In the genomic region with DNA sequence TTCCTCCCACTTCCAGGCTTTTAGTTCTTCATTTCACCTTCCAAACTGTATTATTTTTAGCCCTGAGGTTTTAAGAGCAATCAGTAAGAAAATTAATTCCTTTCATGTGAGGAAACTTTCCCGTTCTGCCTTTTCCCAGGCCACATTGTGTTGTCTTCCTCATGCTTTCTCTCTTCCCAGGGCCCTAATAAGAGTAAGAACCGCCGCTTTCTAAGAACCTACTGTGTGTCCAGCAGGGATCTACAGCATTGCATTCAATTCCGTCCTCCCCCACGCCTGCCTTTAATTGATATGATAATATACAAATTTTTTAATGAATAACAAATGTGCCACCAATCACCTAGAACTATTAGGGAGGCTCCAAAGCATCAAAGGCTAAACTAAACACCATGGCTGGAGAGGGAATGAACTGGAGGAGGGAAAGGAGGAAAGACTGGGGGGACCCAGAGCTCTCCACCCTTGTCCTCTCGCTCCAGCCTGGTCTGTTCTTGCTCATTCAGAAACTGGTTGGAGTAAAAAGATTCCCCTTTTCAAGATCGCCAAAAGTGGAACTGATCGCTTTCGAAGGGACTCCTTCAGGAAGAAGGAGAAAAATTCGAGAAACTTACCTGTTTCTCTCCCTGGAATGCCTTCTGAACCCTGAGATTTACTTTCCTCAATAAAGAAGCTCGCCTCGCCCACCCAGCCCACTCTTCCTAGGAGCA, we compare ENCODE assay signal across 8 cellular contexts. TPM values are rescaled to one million over a fixed set of nuclear protein-coding genes. Genes with fewer than 3 reads are reported as not detected.
DNase-seq lines count a peak whose midpoint lies in the region; ATAC-seq, FAIRE-seq and TF ChIP-seq lines count a peak whose summit lies in the region.

No MANE protein-coding gene starts in this region.

- peak overlapping the region; percentile 85; the same call in 1 of the 2 replicates for H3K27ac Mint-ChIP-seq in GM23338
- H3K27ac Mint-ChIP-seq in activated CD4-positive, alpha-beta memory T cell treated with anti-CD3 and anti-CD28 coated beads, Interleukin-2, amount 10 ng/mL, durations not matched to agents 7 days and 5 days, result no peak overlapping the region

- H3K4me1 ChIP-seq in A549 (peaks cover 9% of the 10 kb centered on the region; the same call in 1 of the 3 replicates), GM23338 (ENCODE audit: insufficient read depth) (peaks cover 9% of the 10 kb centered on the region), iPS-15b (ENCODE audit: control insufficient read depth, insufficient read depth, low read length) (no peaks in the 10 kb centered on the region)

- H3K27me3 ChIP-seq in GM23338 (ENCODE audit: insufficient read depth), result no peaks in the 10 kb centered on the region
- peaks cover 10% of the 10 kb centered on the region for H3K27me3 ChIP-seq in iPS-15b (ENCODE audit: control insufficient read depth, insufficient read depth, low read length)

- peak overlapping the region; percentile 58 for H3K4me3 ChIP-seq in A549
- peak overlapping the region; percentile 82 for H3K4me3 ChIP-seq in GM23338
- H3K4me3 ChIP-seq in iPS-15b (ENCODE audit: low read depth, low read length), result peak overlapping the region; percentile 72

- peaks cover 3% of the 10 kb centered on the region; the same call in 2 of the 3 replicates for H3K36me3 Mint-ChIP-seq in GM23338 (ENCODE audit: low read depth)
- H3K36me3 Mint-ChIP-seq in activated CD4-positive, alpha-beta memory T cell treated with anti-CD3 and anti-CD28 coated beads, Interleukin-2, amount 10 ng/mL, durations not matched to agents 7 days and 5 days (ENCODE audit: low read depth), result peaks cover 3% of the 10 kb centered on the region

- DNase-seq in A549 (ENCODE audit: low read depth in 1 of 2, low spot score in 1 of 2) (no peak), GM23338 (ENCODE audit: low spot score) (peak; percentile 41)
- no peak for DNase-seq in activated CD4-positive, alpha-beta memory T cell treated with anti-CD3 and anti-CD28 coated beads, Interleukin-2, amount 10 ng/mL, durations not matched to agents 7 days and 5 days
- no peak for DNase-seq in effector CD4-positive, alpha-beta T cell

- H3K9me3 Mint-ChIP-seq in GM23338, result peaks cover 12% of the 10 kb centered on the region; the same call in 2 of the 3 replicates
- H3K9me3 Mint-ChIP-seq in activated CD4-positive, alpha-beta memory T cell treated with anti-CD3 and anti-CD28 coated beads, Interleukin-2, amount 10 ng/mL, durations not matched to agents 7 days and 5 days, result no peaks in the 10 kb centered on the region

- peak overlapping the region; percentile 88 for H3K4me3 Mint-ChIP-seq in GM23338
- H3K4me3 Mint-ChIP-seq in activated CD4-positive, alpha-beta memory T cell treated with anti-CD3 and anti-CD28 coated beads, Interleukin-2, amount 10 ng/mL, durations not matched to agents 7 days and 5 days, result peak overlapping the region; percentile 69

- H2AFZ ChIP-seq in GM23338, result peak overlapping the region; percentile 76

- no peaks in the 10 kb centered on the region for H3K9me3 ChIP-seq in A549
- no peaks in the 10 kb centered on the region for H3K9me3 ChIP-seq in iPS-15b (ENCODE audit: control insufficient read depth, insufficient read depth, low read length)

- H3K79me2 ChIP-seq in GM23338 (replicated peaks; ENCODE audit: insufficient read depth), result no peaks in the 10 kb centered on the region

- TF ChIP-seq POLR2A in A549 (IDR thresholded peaks at IDR 0.05; ENCODE audit: low read length), result no peak

- POLR2A ChIA-PET in A549 (lab: Yijun Ruan, JAX), result interaction anchor here (2.1 to 2.9 kb wide), 2 partner anchors 8 to 111 kb away, joined by 13 to 15 read pairs; a partner anchor contains a TSS
- POLR2A ChIA-PET in activated CD4-positive, alpha-beta memory T cell treated with anti-CD3 and anti-CD28 coated beads, Interleukin-2, amount 10 ng/mL, durations not matched to agents 7 days and 5 days (lab: Charles Lee), result interaction anchor here (0.8 to 3.5 kb wide), 5 partner anchors 8 to 111 kb away, joined by 3 to 27 read pairs (median 3); a partner anchor contains a TSS

- no peak for TF ChIP-seq RAD21 in A549 (conservative IDR thresholded peaks at IDR 0.05 in 1 of 2, IDR thresholded peaks at IDR 0.05 in 1 of 2)

- TF ChIP-seq CTCF in A549 (IDR thresholded peaks at IDR 0.05), result no peak
- no peak for TF ChIP-seq CTCF in GM23338 (conservative IDR thresholded peaks at IDR 0.05; ENCODE audit: low read depth in 2 of 2)

- FAIRE-seq in A549 (lab: Jason Lieb, UNC), result no peak

- 78% methylated on average over 12 of the region's 12 CpGs for WGBS in A549 (ENCODE audit: missing lambda C conversion rate)

- H3K4me1 Mint-ChIP-seq in GM23338, result peaks cover 11% of the 10 kb centered on the region; the same call in 2 of the 3 replicates
- H3K4me1 Mint-ChIP-seq in activated CD4-positive, alpha-beta memory T cell treated with anti-CD3 and anti-CD28 coated beads, Interleukin-2, amount 10 ng/mL, durations not matched to agents 7 days and 5 days, result peaks cover 54% of the 10 kb centered on the region

- H3K9me2 ChIP-seq in GM23338 (ENCODE audit: insufficient read depth), result no peaks in the 10 kb centered on the region

- H3K4me2 ChIP-seq in A549 (peak overlapping the region; percentile 59), GM23338 (peak overlapping the region; percentile 84)

- ATAC-seq in A549 (no peak), GM23338 (no peak), HG03280 (IDR thresholded peaks at IDR 0.05; ENCODE audit: unreplicated experiment) (no peak), GM21737 (IDR thresholded peaks at IDR 0.05; ENCODE audit: unreplicated experiment) (no peak), HG03432 (IDR thresholded peaks at IDR 0.05; ENCODE audit: unreplicated experiment) (no peak)

- H3K9ac ChIP-seq in iPS-15b (ENCODE audit: low read depth, low read length), result peak overlapping the region; percentile 41

- peaks cover 7% of the 10 kb centered on the region; the same call in 1 of the 2 replicates for H3F3A ChIP-seq in GM23338 (replicated peaks; ENCODE audit: low read depth)

- peak overlapping the region; percentile 75 to 83 for H3K27ac ChIP-seq in A549
- H3K27ac ChIP-seq in GM23338 (ENCODE audit: low read depth), result no peak overlapping the region

- H3K27me3 Mint-ChIP-seq in GM23338 (ENCODE audit: insufficient read depth, low read depth, poor library complexity), result peaks cover 49% of the 10 kb centered on the region
- H3K27me3 Mint-ChIP-seq in activated CD4-positive, alpha-beta memory T cell treated with anti-CD3 and anti-CD28 coated beads, Interleukin-2, amount 10 ng/mL, durations not matched to agents 7 days and 5 days, result peaks cover 12% of the 10 kb centered on the region

- CTCF ChIA-PET in A549 (lab: Yijun Ruan, JAX), result interaction anchor here (0.6 to 4.0 kb wide), 5 partner anchors 13 to 1817 kb away, joined by 3 to 22 read pairs (median 3); no protein-coding TSS in a partner anchor
- CTCF ChIA-PET in activated CD4-positive, alpha-beta memory T cell treated with anti-CD3 and anti-CD28 coated beads, Interleukin-2, amount 10 ng/mL, durations not matched to agents 7 days and 5 days (lab: Charles Lee), result interaction anchor here (0.6 to 0.7 kb wide), 2 partner anchors 25 to 111 kb away, joined by 3 read pairs; a partner anchor contains a TSS

- no peak for TF ChIP-seq EP300 in A549 (IDR thresholded peaks at IDR 0.05)

- H3K36me3 ChIP-seq in GM23338 (ENCODE audit: insufficient read depth) (no peaks in the 10 kb centered on the region), iPS-15b (ENCODE audit: control insufficient read depth, insufficient read depth, low read length) (no peaks in the 10 kb centered on the region)

- no peaks in the 10 kb centered on the region for H4K20me1 ChIP-seq in GM23338 (replicated peaks; ENCODE audit: insufficient read depth)

TF ChIP-seq in A549, 52 proteins besides CTCF, POLR2A, EP300 and RAD21 (continues in another document):
- TF ChIP-seq, protein P1, sequence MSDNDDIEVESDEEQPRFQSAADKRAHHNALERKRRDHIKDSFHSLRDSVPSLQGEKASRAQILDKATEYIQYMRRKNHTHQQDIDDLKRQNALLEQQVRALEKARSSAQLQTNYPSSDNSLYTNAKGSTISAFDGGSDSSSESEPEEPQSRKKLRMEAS (IDR thresholded peaks at IDR 0.05), result no peak

TF ChIP-seq in GM23338, 12 proteins besides CTCF, POLR2A, EP300 and RAD21 (continues in another document):
- no peak for TF ChIP-seq POLR2AphosphoS5 (IDR thresholded peaks at IDR 0.05; ENCODE audit: low read depth)
- TF ChIP-seq CREB1 (CRISPR knock-in tag; IDR thresholded peaks at IDR 0.05; ENCODE audit: low read depth), result no peak
- no peak for TF ChIP-seq NANOG (IDR thresholded peaks at IDR 0.05; ENCODE audit: borderline replicate concordance)
- no peak for TF ChIP-seq ZNF114 (CRISPR knock-in tag; IDR thresholded peaks at IDR 0.05)

RNA-seq across cellular contexts. Expression of a gene that starts 46.8 kb away (rescaled TPM):
- polyA plus RNA-seq in A549 (2011; rRNA removed) (not detected in 2 replicates), A549 (2017; fragmentation: RNase III; extraction: RNeasy Plus Mini Kit Qiagen cat#74134 plus additional on column Dnase treatment) (not detected in 3 replicates), GM23338 (2016; fragmentation: Nextera tagmentation; extraction: Ambion mirVana) (not detected in 2 replicates)
- polyA plus RNA-seq in A549 (2012; cell fraction: cytosol; rRNA removed), result not detected in 2 replicates
- not detected in 2 replicates for polyA plus RNA-seq in A549 (2012; cell fraction: nucleus; rRNA removed)
- polyA minus RNA-seq in A549 (2011; rRNA and poly(A)+ RNA removed), result not detected in 2 replicates
- not detected in 2 replicates for total RNA-seq in GM23338 (2014; rRNA removed; shearing (Covaris generic))
- total RNA-seq in activated CD4-positive, alpha-beta memory T cell treated with anti-CD3 and anti-CD28 coated beads, Interleukin-2, amount 10 ng/mL, durations not matched to agents 7 days and 5 days, result not detected

RNA-seq across cellular contexts. Expression of a gene that starts 54.7 kb away (rescaled TPM):
- polyA plus RNA-seq in A549 (2011; rRNA removed) (not detected in 2 replicates), A549 (2017; fragmentation: RNase III; extraction: RNeasy Plus Mini Kit Qiagen cat#74134 plus additional on column Dnase treatment) (not detected in 3 replicates), GM23338 (2016; fragmentation: Nextera tagmentation; extraction: Ambion mirVana) (not detected in 2 replicates)
- polyA plus RNA-seq in A549 (2012; cell fraction: cytosol; rRNA removed), result not detected in 2 replicates
- polyA plus RNA-seq in A549 (2012; cell fraction: nucleus; rRNA removed), result not detected in 2 replicates
- not detected in 2 replicates for polyA minus RNA-seq in A549 (2011; rRNA and poly(A)+ RNA removed)
- not detected in 2 replicates for total RNA-seq in GM23338 (2014; rRNA removed; shearing (Covaris generic))
- total RNA-seq in activated CD4-positive, alpha-beta memory T cell treated with anti-CD3 and anti-CD28 coated beads, Interleukin-2, amount 10 ng/mL, durations not matched to agents 7 days and 5 days, result not detected

RNA-seq across cellular contexts. Expression of a gene that starts 57.5 kb away (rescaled TPM):
- polyA plus RNA-seq in A549 (2011; rRNA removed), result 31.7 and 39.6 TPM in 2 replicates
- 8.8 and 11.0 TPM in 2 replicates for polyA plus RNA-seq in A549 (2012; cell fraction: cytosol; rRNA removed)
- 7.8 and 10.8 TPM in 2 replicates for polyA plus RNA-seq in A549 (2012; cell fraction: nucleus; rRNA removed)
- 25.4 to 26.3 TPM (median 25.9 TPM) in 3 replicates for polyA plus RNA-seq in A549 (2017; fragmentation: RNase III; extraction: RNeasy Plus Mini Kit Qiagen cat#74134 plus additional on column Dnase treatment)
- 22.7 and 27.4 TPM in 2 replicates for polyA minus RNA-seq in A549 (2011; rRNA and poly(A)+ RNA removed)
- 35.7 and 39.3 TPM in 2 replicates for total RNA-seq in GM23338 (2014; rRNA removed; shearing (Covaris generic))
- 11.0 and 13.1 TPM in 2 replicates for polyA plus RNA-seq in GM23338 (2016; fragmentation: Nextera tagmentation; extraction: Ambion mirVana)
- total RNA-seq in activated CD4-positive, alpha-beta memory T cell treated with anti-CD3 and anti-CD28 coated beads, Interleukin-2, amount 10 ng/mL, durations not matched to agents 7 days and 5 days, result 10 to 100 TPM; 40.4 to 41.5 TPM
